In the genomic region with DNA sequence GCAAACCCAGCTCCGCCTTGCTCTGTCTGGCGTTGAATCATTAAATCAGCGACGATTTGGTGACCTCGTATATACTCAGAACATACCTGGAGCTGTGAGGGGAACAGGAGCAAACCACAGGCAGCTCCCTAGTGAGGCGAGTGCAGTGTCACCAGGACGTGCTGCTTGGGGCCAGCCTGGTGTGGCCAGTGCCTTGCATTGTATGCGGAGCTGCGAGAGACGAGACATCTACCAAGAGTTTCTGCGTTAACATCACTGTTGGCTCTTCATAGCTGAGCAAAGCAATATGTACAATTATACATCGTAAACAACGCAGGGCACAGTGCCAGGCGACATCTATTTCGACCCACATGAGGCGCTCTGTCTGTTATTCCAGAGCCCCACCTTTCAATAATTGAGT, we compare ENCODE assay signal across 24 cellular contexts. TPM values are rescaled to one million over a fixed set of nuclear protein-coding genes. Genes with fewer than 3 reads are reported as not detected.
DNase-seq lines count a peak whose midpoint lies in the region; ATAC-seq, FAIRE-seq and TF ChIP-seq lines count a peak whose summit lies in the region.
"Had no signal": no experiment of that assay in that cellular context is flagged by ENCODE, and none has a peak within 500 bp of the region (broad histone marks: within the 10 kb centered on the region; RNA-seq: fewer than 3 reads in every experiment).

No MANE protein-coding gene starts in this region.

- peaks cover 0 to 26% of the 10 kb centered on the region in 2 experiments; a peak in 2 of 4 replicates for H3K79me2 ChIP-seq in H1 (ENCODE audit: control insufficient read depth in 1 of 2, insufficient read depth in 2 of 2, low read length in 2 of 2)

- H4K20me1 ChIP-seq in H1 (replicated peaks in 1 of 2; ENCODE audit: control insufficient read depth in 1 of 2, insufficient read depth in 2 of 2, low read length in 2 of 2) = peaks cover 0 to 1% of the 10 kb centered on the region in 2 experiments

- H3K4ac ChIP-seq in H1 (replicated peaks; ENCODE audit: insufficient read length, low read depth, low read length) = no peak overlapping the region

- no peak overlapping the region; a peak in 1 of 8 replicates for H3K4me3 ChIP-seq in H1 (ENCODE audit: extremely low read depth in 1 of 4, insufficient read depth in 2 of 4, low read depth in 3 of 4, low read length in 4 of 4)
- H3K4me3 ChIP-seq: lung had no signal

- H2BK12ac ChIP-seq in H1 (ENCODE audit: low read depth, low read length) = 0 out of 2 replicates have a peak overlapping the region, but pooled peaks have one; percentile 27

- no peak overlapping the region for H3K23ac ChIP-seq in H1 (ENCODE audit: insufficient read length)

- no peak overlapping the region for H4K5ac ChIP-seq in H1 (ENCODE audit: insufficient read length, low read depth, low read length)

- H3K18ac ChIP-seq in H1 (ENCODE audit: extremely low read depth, low read length) = no peak overlapping the region

- peak overlapping the region; percentile 90 for H3K27ac ChIP-seq in angular gyrus (ENCODE audit: low read depth, low read length)
- no peak overlapping the region for H3K27ac ChIP-seq in H1 (ENCODE audit: low read depth, low read length)
- peak overlapping the region; percentile 96 for H3K27ac ChIP-seq in temporal lobe (ENCODE audit: low read depth, low read length)
- H3K27ac ChIP-seq: KMS-11 had no signal

- peak overlapping the region; percentile 0; the same call in 1 of the 2 replicates for H2BK15ac ChIP-seq in H1 (ENCODE audit: low read length)

- no peak overlapping the region for H2AFZ ChIP-seq in H1 (ENCODE audit: low read length)

- WGBS in H1 (ENCODE audit: extremely low coverage in 1 of 2, insufficient coverage in 1 of 2, insufficient read length in 1 of 2, insufficient replicate concordance in 2 of 2, low coverage in 1 of 2, low lambda C conversion rate in 2 of 2, missing lambda C conversion rate in 1 of 2), 2 experiments = 93% methylated on average over 16 of the region's 16 CpGs; no CpG with 5 or more reads in 1 of the 2 experiments

- H3K36me3 ChIP-seq in H1 (ENCODE audit: control insufficient read depth in 2 of 4, insufficient read depth in 4 of 4, low read length in 3 of 4) = no peaks in the 10 kb centered on the region

- no peak overlapping the region for H3K14ac ChIP-seq in H1 (ENCODE audit: insufficient read length)

- peaks cover 19 to 36% (median 28%) of the 10 kb centered on the region in 4 experiments for H3K4me1 ChIP-seq in H1 (replicated peaks in 1 of 4; ENCODE audit: control insufficient read depth in 3 of 4, insufficient read depth in 4 of 4, low read length in 3 of 4)

- peak; percentile 40 for ATAC-seq in left colon
- no peak for ATAC-seq in GM18498 (IDR thresholded peaks at IDR 0.05; ENCODE audit: unreplicated experiment)
- ATAC-seq: activated CD4-positive, alpha-beta T cell treated with anti-CD3 and anti-CD28 coated beads for 36 hours; activated CD8-positive, alpha-beta T cell treated with anti-CD3 and anti-CD28 coated beads for 36 hours; natural killer cell treated with Interleukin-12 subunit alpha and Interleukin-12 subunit beta and Interleukin-15 and Interleukin-18, amount 100 ng/mL, for 72 hours; Panc1 had no signal

- 0 out of 2 replicates have a peak overlapping the region, but pooled peaks have one; percentile 4 for H2BK5ac ChIP-seq in H1 (ENCODE audit: low read depth, low read length)

- no peak overlapping the region; a peak in 1 of 4 replicates for H3K4me2 ChIP-seq in H1 (ENCODE audit: insufficient read depth in 1 of 2, low read depth in 2 of 2, low read length in 2 of 2)
- H3K4me2 ChIP-seq: KMS-11 had no signal

- no peak for TF ChIP-seq CTCF in H1 (IDR thresholded peaks at IDR 0.05; ENCODE audit: control extremely low read depth in 1 of 3, insufficient read depth in 1 of 3, low read depth in 1 of 3, low read length in 3 of 3)

- no peak for TF ChIP-seq RAD21 in H1 (IDR thresholded peaks at IDR 0.05 in 1 of 2, conservative IDR thresholded peaks at IDR 0.05 in 1 of 2; ENCODE audit: low read depth in 2 of 2, low read length in 2 of 2)

- no peak for FAIRE-seq in H1 (lab: Jason Lieb, UNC)

- DNase-seq in H1 (ENCODE audit: low read depth in 1 of 2, low spot score in 2 of 2) (no peak), left colon (peak in 1 of 2 donors; percentile 30), NCI-H1048 (lab: John Stamatoyannopoulos, UW) (no peak), DMS53 (lab: John Stamatoyannopoulos, UW) (no peak)
- DNase-seq: activated CD4-positive, alpha-beta T cell treated with anti-CD3 and anti-CD28 coated beads for 36 hours; activated CD8-positive, alpha-beta T cell treated with anti-CD3 and anti-CD28 coated beads for 36 hours; activated naive CD4-positive, alpha-beta T cell treated with anti-CD3 and anti-CD28 coated beads for 36 hours; CD8-positive, alpha-beta memory T cell; glutamatergic neuron; HCEC 1CT; islet precursor cell; NCI-H1417; NCI-H2029; NCI-H2227 treated with DMSO at 0.1 percent for 48 hours; NCI-H526; SIG-M5; stimulated activated naive CD4-positive, alpha-beta T cell had no signal

- peaks cover 7% of the 10 kb centered on the region for H3K79me1 ChIP-seq in H1 (ENCODE audit: low read depth, low read length)

- no peaks in the 10 kb centered on the region for H3K27me3 ChIP-seq in H1 (replicated peaks in 1 of 4; ENCODE audit: control insufficient read depth in 3 of 4, extremely low read depth in 1 of 4, insufficient read depth in 3 of 4, low read length in 3 of 4)

- CTCF ChIA-PET in H1 (lab: Charles Lee; ENCODE audit: partially characterized antibody) = interaction anchor here (0.6 to 5.5 kb wide), 9 partner anchors 9 to 46 kb away, joined by 3 to 34 read pairs (median 5); no protein-coding TSS in a partner anchor

- intact Hi-C loops in left colon (cut with DNase I, micrococcal nuclease) = no loop called here

- POLR2A ChIA-PET in H1 (lab: Charles Lee; ENCODE audit: partially characterized antibody) = interaction anchor here (0.8 to 2.7 kb wide), 8 partner anchors 18 to 157 kb away, joined by 3 to 10 read pairs (median 4); a partner anchor contains a TSS

- peak overlapping the region; percentile 1 for H4K91ac ChIP-seq in H1 (replicated peaks; ENCODE audit: insufficient read length, low read length)

- no peak overlapping the region for H3K56ac ChIP-seq in H1 (replicated peaks; ENCODE audit: insufficient read length, low read depth, low read length)

- no peaks in the 10 kb centered on the region for H3K9me3 ChIP-seq in H1 (ENCODE audit: insufficient read depth in 2 of 2, low read depth in 1 of 2, low read length in 1 of 2)

- H2BK120ac ChIP-seq in H1 (replicated peaks; ENCODE audit: low read depth, low read length) = no peak overlapping the region

- no peak overlapping the region; a peak in 1 of 7 replicates for H3K9ac ChIP-seq in H1 (replicated peaks in 1 of 4; ENCODE audit: extremely low read depth in 1 of 4, low read depth in 3 of 4, low read length in 3 of 4)
- H3K9ac ChIP-seq: KMS-11 had no signal

- no peak overlapping the region for H4K8ac ChIP-seq in H1 (ENCODE audit: extremely low read depth, insufficient read depth, low read length)

- H2BK20ac ChIP-seq in H1 (ENCODE audit: low read length) = no peak overlapping the region

- TF ChIP-seq EP300 in H1 (IDR thresholded peaks at IDR 0.05; ENCODE audit: borderline replicate concordance in 1 of 2, low read depth in 2 of 2, low read length in 2 of 2) = no peak

- no peaks in the 10 kb centered on the region for H3K23me2 ChIP-seq in H1 (ENCODE audit: low read depth, low read length)

- TF ChIP-seq POLR2A in H1 (IDR thresholded peaks at IDR 0.05; ENCODE audit: control extremely low read depth in 1 of 2, low read depth in 2 of 2, low read length in 2 of 2) = no peak

- peak overlapping the region; percentile 69; the same call in 1 of the 2 replicates for H2AK5ac ChIP-seq in H1 (ENCODE audit: low read depth, low read length)

RNA-seq across cellular contexts. Expression of a gene that starts 27.9 kb away (rescaled TPM):
- 74.4 and 77.7 TPM in 2 replicates for total RNA-seq in H1 (2021; fragmentation: NEBNext Ultra II Directional; extraction: Animal tissue kit (Norgen Biotek cat#: 25700))
- polyA plus RNA-seq in H1 (2011; rRNA removed) = 26.9 and 44.8 TPM in 2 replicates
- polyA plus RNA-seq in H1 (2011; cell fraction: cytosol; rRNA removed) = 38.8 TPM
- polyA plus RNA-seq in H1 (2011; cell fraction: nucleus; rRNA removed) = 239 TPM
- 69.2 to 78.6 TPM (median 71.3 TPM) in 4 replicates for polyA plus RNA-seq in H1 (2012, experiment 1 of 2)
- 36.3 TPM for polyA plus RNA-seq in H1 (2012, experiment 2 of 2)
- polyA plus RNA-seq in H1 (2013, experiment 1 of 2) = 30.5 TPM
- 28.3 TPM for polyA plus RNA-seq in H1 (2013, experiment 2 of 2)
- polyA minus RNA-seq in H1 (2011; rRNA and poly(A)+ RNA removed) = 70.0 and 80.8 TPM in 2 replicates
- 33.0 TPM for polyA minus RNA-seq in H1 (2011; cell fraction: cytosol; rRNA and poly(A)+ RNA removed)
- polyA minus RNA-seq in H1 (2011; cell fraction: nucleus; rRNA and poly(A)+ RNA removed) = 42.4 TPM
- total RNA-seq in left colon (100 to 1,000 TPM; 193 to 205 TPM), temporal lobe (22.9 TPM)

RNA-seq across cellular contexts. Expression of a gene that starts 38.3 kb away (rescaled TPM):
- total RNA-seq in H1 (2021; fragmentation: NEBNext Ultra II Directional; extraction: Animal tissue kit (Norgen Biotek cat#: 25700)) = 0.38 and 0.39 TPM in 2 replicates
- 0.45 and 0.67 TPM in 2 replicates for polyA plus RNA-seq in H1 (2011; rRNA removed)
- 0.45 TPM for polyA plus RNA-seq in H1 (2011; cell fraction: cytosol; rRNA removed)
- 1.1 TPM for polyA plus RNA-seq in H1 (2011; cell fraction: nucleus; rRNA removed)
- polyA plus RNA-seq in H1 (2012, experiment 1 of 2) = 0.48 to 0.87 TPM (median 0.69 TPM) in 4 replicates
- 0.34 TPM for polyA plus RNA-seq in H1 (2012, experiment 2 of 2)
- 0.45 TPM for polyA plus RNA-seq in H1 (2013, experiment 1 of 2)
- 0.35 TPM for polyA plus RNA-seq in H1 (2013, experiment 2 of 2)
- 0.24 and 0.38 TPM in 2 replicates for polyA minus RNA-seq in H1 (2011; rRNA and poly(A)+ RNA removed)
- 0.95 TPM for polyA minus RNA-seq in H1 (2011; cell fraction: cytosol; rRNA and poly(A)+ RNA removed)
- 1.2 TPM for polyA minus RNA-seq in H1 (2011; cell fraction: nucleus; rRNA and poly(A)+ RNA removed)
- total RNA-seq in left colon (1 to 10 TPM; 1.3 to 1.8 TPM), temporal lobe (3.7 TPM)

RNA-seq across cellular contexts. Expression of a gene that starts 41.8 kb away (rescaled TPM):
- total RNA-seq in H1 (2021; fragmentation: NEBNext Ultra II Directional; extraction: Animal tissue kit (Norgen Biotek cat#: 25700)) = 0.15 and 0.40 TPM in 2 replicates
- 0.33 and 0.63 TPM in 2 replicates for polyA plus RNA-seq in H1 (2011; rRNA removed)
- polyA plus RNA-seq in H1 (2011; cell fraction: cytosol; rRNA removed) = 0.27 TPM
- polyA plus RNA-seq in H1 (2011; cell fraction: nucleus; rRNA removed) = 0.71 TPM
- polyA plus RNA-seq in H1 (2012, experiment 1 of 2) = 0.25 to 0.61 TPM (median 0.35 TPM) in 4 replicates
- 0.31 TPM for polyA plus RNA-seq in H1 (2012, experiment 2 of 2)
- polyA plus RNA-seq in H1 (2013, experiment 1 of 2) = 0.14 TPM
- polyA plus RNA-seq in H1 (2013, experiment 2 of 2) = 0.17 TPM
- 0.32 and 0.35 TPM in 2 replicates for polyA minus RNA-seq in H1 (2011; rRNA and poly(A)+ RNA removed)
- polyA minus RNA-seq in H1 (2011; cell fraction: cytosol; rRNA and poly(A)+ RNA removed) = 0.66 TPM
- 0.50 TPM for polyA minus RNA-seq in H1 (2011; cell fraction: nucleus; rRNA and poly(A)+ RNA removed)
- under 1 TPM; 0.43 to 0.81 TPM for total RNA-seq in left colon
- 0.25 TPM for total RNA-seq in temporal lobe

RNA-seq across cellular contexts. Expression of a gene that starts 54.1 kb away (rescaled TPM):
- 48.4 and 53.0 TPM in 2 replicates for total RNA-seq in H1 (2021; fragmentation: NEBNext Ultra II Directional; extraction: Animal tissue kit (Norgen Biotek cat#: 25700))
- 44.3 and 59.8 TPM in 2 replicates for polyA plus RNA-seq in H1 (2011; rRNA removed)
- polyA plus RNA-seq in H1 (2011; cell fraction: cytosol; rRNA removed) = 59.0 TPM
- 192 TPM for polyA plus RNA-seq in H1 (2011; cell fraction: nucleus; rRNA removed)
- polyA plus RNA-seq in H1 (2012, experiment 1 of 2) = 47.0 to 64.6 TPM (median 57.7 TPM) in 4 replicates
- polyA plus RNA-seq in H1 (2012, experiment 2 of 2) = 40.2 TPM
- polyA plus RNA-seq in H1 (2013, experiment 1 of 2) = 22.1 TPM
- polyA plus RNA-seq in H1 (2013, experiment 2 of 2) = 21.0 TPM
- 55.5 and 60.1 TPM in 2 replicates for polyA minus RNA-seq in H1 (2011; rRNA and poly(A)+ RNA removed)
- polyA minus RNA-seq in H1 (2011; cell fraction: cytosol; rRNA and poly(A)+ RNA removed) = 31.8 TPM
- polyA minus RNA-seq in H1 (2011; cell fraction: nucleus; rRNA and poly(A)+ RNA removed) = 49.7 TPM
- total RNA-seq in left colon (10 to 100 TPM; 26.1 to 27.5 TPM), temporal lobe (7.4 TPM)
